24 cellular contexts compared by ENCODE assay signal in genomic region chr3:151987893-151988292, GRCh38.
"Had no signal": no experiment of that assay in that cellular context is flagged by ENCODE, and none has a peak within 500 bp of the region (broad histone marks: within the 10 kb centered on the region; RNA-seq: fewer than 3 reads in every experiment).

No MANE protein-coding gene starts in this region.

- H3K27me3 ChIP-seq: breast epithelium had no signal

- H3K27ac ChIP-seq: breast epithelium, PC-9 had no signal

- ATAC-seq: activated CD8-positive, alpha-beta memory T cell treated with anti-CD3 and anti-CD28 coated beads, Interleukin-2, amount 10 ng/mL, durations not matched to agents 7 days and 5 days had no signal

- H3K36me3 ChIP-seq: breast epithelium had no signal

- H3K9me3 ChIP-seq: breast epithelium had no signal

- H3K4me3 Mint-ChIP-seq: activated CD8-positive, alpha-beta memory T cell treated with anti-CD3 and anti-CD28 coated beads, Interleukin-2, amount 10 ng/mL, durations not matched to agents 7 days and 5 days; activated naive CD4-positive, alpha-beta T cell treated with anti-CD3 and anti-CD28 coated beads, Interleukin-2, amount 50 U/mL, for 24 hours; activated T-cell treated with anti-CD3 and anti-CD28 coated beads, Interleukin-2, amount 50 U/mL, for 24 hours; activated T-helper 1 cell treated with anti-CD3 and anti-CD28 coated beads, Interleukin-12 subunit alpha, Interleukin-12 subunit beta, Interleukin-2, Interleukin-4 antibody, amounts not matched to agents 30 ng/mL and 10 ng/mL and 1 ng/mL, durations not matched to agents 14 hours and 24 hours and 36 hours; T-helper 1 cell treated with Interleukin-12 subunit alpha and Interleukin-12 subunit beta and Interleukin-4 antibody, amounts not matched to agents 30 μg/mL and 1 μg/mL, for 36 hours had no signal

- H3K27me3 Mint-ChIP-seq: activated naive CD4-positive, alpha-beta T cell treated with anti-CD3 and anti-CD28 coated beads, Interleukin-2, amount 50 U/mL, for 24 hours; activated T-cell treated with anti-CD3 and anti-CD28 coated beads, Interleukin-2, amount 50 U/mL, for 24 hours had no signal

- H3K4me1 Mint-ChIP-seq: activated CD8-positive, alpha-beta memory T cell treated with anti-CD3 and anti-CD28 coated beads, Interleukin-2, amount 10 ng/mL, durations not matched to agents 7 days and 5 days; activated naive CD4-positive, alpha-beta T cell treated with anti-CD3 and anti-CD28 coated beads, Interleukin-2, amount 50 U/mL, for 24 hours had no signal

- H3K36me3 Mint-ChIP-seq: activated CD8-positive, alpha-beta memory T cell treated with anti-CD3 and anti-CD28 coated beads, Interleukin-2, amount 10 ng/mL, durations not matched to agents 7 days and 5 days; activated naive CD4-positive, alpha-beta T cell treated with anti-CD3 and anti-CD28 coated beads, Interleukin-2, amount 50 U/mL, for 24 hours had no signal

- H3K4me3 ChIP-seq: breast epithelium, PC-9 had no signal

- H3K9me3 Mint-ChIP-seq: activated naive CD4-positive, alpha-beta T cell treated with anti-CD3 and anti-CD28 coated beads, Interleukin-2, amount 50 U/mL, for 24 hours; activated T-cell treated with anti-CD3 and anti-CD28 coated beads, Interleukin-2, amount 50 U/mL, for 24 hours; activated T-helper 1 cell treated with anti-CD3 and anti-CD28 coated beads, Interleukin-12 subunit alpha, Interleukin-12 subunit beta, Interleukin-2, Interleukin-4 antibody, amounts not matched to agents 30 ng/mL and 10 ng/mL and 1 ng/mL, durations not matched to agents 14 hours and 24 hours and 36 hours; T-helper 1 cell treated with Interleukin-12 subunit alpha and Interleukin-12 subunit beta and Interleukin-4 antibody, amounts not matched to agents 30 μg/mL and 1 μg/mL, for 36 hours had no signal

- H3K27ac Mint-ChIP-seq: activated CD8-positive, alpha-beta memory T cell treated with anti-CD3 and anti-CD28 coated beads, Interleukin-2, amount 10 ng/mL, durations not matched to agents 7 days and 5 days; activated naive CD4-positive, alpha-beta T cell treated with anti-CD3 and anti-CD28 coated beads, Interleukin-2, amount 50 U/mL, for 24 hours; activated T-cell treated with anti-CD3 and anti-CD28 coated beads, Interleukin-2, amount 50 U/mL, for 24 hours; activated T-helper 1 cell treated with anti-CD3 and anti-CD28 coated beads, Interleukin-12 subunit alpha, Interleukin-12 subunit beta, Interleukin-2, Interleukin-4 antibody, amounts not matched to agents 30 ng/mL and 10 ng/mL and 1 ng/mL, durations not matched to agents 14 hours and 24 hours and 36 hours; T-helper 1 cell treated with Interleukin-12 subunit alpha and Interleukin-12 subunit beta and Interleukin-4 antibody, amounts not matched to agents 30 μg/mL and 1 μg/mL, for 36 hours had no signal

- DNase-seq: activated CD4-positive, alpha-beta T cell treated with anti-CD3 and anti-CD28 coated beads for 48 hours; activated CD4-positive, alpha-beta T cell treated with anti-CD3 and anti-CD28 coated beads, Interleukin-2, amount 50 U/mL, for 4 hours; activated CD4-positive, CD25-positive, alpha-beta regulatory T cell treated with anti-CD3 and anti-CD28 coated beads, Interleukin-2, amount 50 U/mL, for 72 hours; activated CD8-positive, alpha-beta memory T cell treated with anti-CD3 and anti-CD28 coated beads, Interleukin-2, amount 10 ng/mL, durations not matched to agents 7 days and 5 days; activated effector memory CD4-positive, alpha-beta T cell treated with Interleukin-2 at 50 U/mL for 16 hours; activated naive CD4-positive, alpha-beta T cell; activated T-cell treated with anti-CD3 and anti-CD28 coated beads, Interleukin-2, amount 50 U/mL, for 24 hours; aorta; central memory CD4-positive, alpha-beta T cell; KG1; MV-4-11; NCI-H1105; NCI-H1436; NCI-H1694 treated with DMSO at 0.1 percent for 48 hours; NCI-H2029 treated with DMSO at 0.1 percent for 48 hours; NCI-H510A treated with DMSO at 0.1 percent for 48 hours; NCI-H69; NK-92 treated with Interleukin-12 subunit alpha and Interleukin-12 subunit beta, amount 100 ng/mL, for 24 hours; PC-9; SHP77 treated with DMSO at 0.1 percent for 48 hours had no signal

- H3K4me1 ChIP-seq: breast epithelium had no signal
